19 cellular contexts compared by ENCODE assay signal in genomic region chr10:67808706-67809105, GRCh38. TPM values are rescaled to one million over a fixed set of nuclear protein-coding genes. Genes with fewer than 3 reads are reported as not detected.
DNase-seq lines count a peak whose midpoint lies in the region; ATAC-seq, FAIRE-seq and TF ChIP-seq lines count a peak whose summit lies in the region.
"Had no signal": no experiment of that assay in that cellular context is flagged by ENCODE, and none has a peak within 500 bp of the region (broad histone marks: within the 10 kb centered on the region; RNA-seq: fewer than 3 reads in every experiment).

No MANE protein-coding gene starts in this region.

- no peak for TF ChIP-seq RAD21 in liver (IDR thresholded peaks at IDR 0.05)
- TF ChIP-seq RAD21 in HepG2 (CRISPR knock-in tag; IDR thresholded peaks at IDR 0.05) = no peak

- TF ChIP-seq POLR2A in HepG2 (IDR thresholded peaks at IDR 0.05; ENCODE audit: insufficient read depth in 1 of 2, low read depth in 2 of 2, low read length in 2 of 2) = no peak

- H3K9me3 ChIP-seq in liver (ENCODE audit: control insufficient read depth in 4 of 4, low read length in 3 of 4) = no peaks in the 10 kb centered on the region
- no peaks in the 10 kb centered on the region for H3K9me3 ChIP-seq in HepG2 (ENCODE audit: low read length)
- no peaks in the 10 kb centered on the region for H3K9me3 ChIP-seq in small intestine (ENCODE audit: control insufficient read depth, low read depth)
- H3K9me3 ChIP-seq: BLaER1 treated with 17β-estradiol and CSF1 and Interleukin-3, amounts not matched to agents 10 nM and 100 nM had no signal

- BruUV-seq in HepG2 (replicated peaks; lab: Mats Ljungman, UMichigan) = no TSS peak

- H3K27me3 ChIP-seq in liver (ENCODE audit: control insufficient read depth in 4 of 4, insufficient read depth in 4 of 4, low read length in 3 of 4) = no peaks in the 10 kb centered on the region
- no peaks in the 10 kb centered on the region for H3K27me3 ChIP-seq in HepG2 (ENCODE audit: control insufficient read depth in 1 of 2, insufficient read depth in 2 of 2, low read length in 2 of 2)
- H3K27me3 ChIP-seq in small intestine (ENCODE audit: control insufficient read depth in 2 of 2, insufficient read depth in 2 of 2, low read length in 2 of 2) = no peaks in the 10 kb centered on the region
- no peaks in the 10 kb centered on the region for H3K27me3 ChIP-seq in foreskin keratinocyte
- H3K27me3 ChIP-seq: BLaER1 treated with 17β-estradiol and CSF1 and Interleukin-3, amounts not matched to agents 10 nM and 100 nM had no signal

- H2AFZ ChIP-seq in HepG2 (ENCODE audit: low read length) = no peak overlapping the region

- CTCF ChIA-PET in HepG2 (lab: Yijun Ruan, JAX; ENCODE audit: low intra/inter-chr PET ratio, low total read pairs) = no interaction called here

- no peaks in the 10 kb centered on the region for H3K79me2 ChIP-seq in HepG2 (ENCODE audit: insufficient read depth, low read length)

- no peaks in the 10 kb centered on the region for H4K20me1 ChIP-seq in HepG2 (ENCODE audit: insufficient read depth, low read length)
- H4K20me1 ChIP-seq: BLaER1 treated with 17β-estradiol and CSF1 and Interleukin-3, amounts not matched to agents 10 nM and 100 nM had no signal

- FAIRE-seq in HepG2 (lab: Jason Lieb, UNC) = no peak
- no peak for FAIRE-seq in small intestine (lab: Jason Lieb, UNC)
- FAIRE-seq: A204.1 had no signal

- no peak overlapping the region for H3K4me3 ChIP-seq in liver (ENCODE audit: low read depth in 1 of 3, low read length in 3 of 3)
- H3K4me3 ChIP-seq in HepG2 (replicated peaks in 1 of 3; ENCODE audit: insufficient read depth in 1 of 3, low read depth in 2 of 3, low read length in 3 of 3) = no peak overlapping the region
- H3K4me3 ChIP-seq in small intestine (ENCODE audit: low read depth in 1 of 2, low read length in 2 of 2) = no peak overlapping the region
- H3K4me3 ChIP-seq: BLaER1 treated with 17β-estradiol and CSF1 and Interleukin-3, amounts not matched to agents 10 nM and 100 nM had no signal

- DNase-seq in HepG2 (ENCODE audit: low spot score) = no peak
- peak; percentile 5 for DNase-seq in NCI-H2196 (lab: John Stamatoyannopoulos, UW; ENCODE audit: unreplicated experiment)
- DNase-seq in cerebellar cortex (ENCODE audit: low spot score) = peak; percentile 97
- DNase-seq in small intestine = peak; percentile 23
- no peak for DNase-seq in foreskin keratinocyte
- no peak for DNase-seq in stimulated activated CD4-positive, alpha-beta T cell treated with anti-CD3 and anti-CD28 coated beads, Interleukin-15, amount 100 ng/mL, for 24 hours
- DNase-seq: CD8-positive, alpha-beta memory T cell; DMS153; KG1; NCI-H1436 treated with DMSO at 0.1 percent for 48 hours; NCI-H2081 treated with DMSO at 0.1 percent for 48 hours; NCI-H510A treated with DMSO at 0.1 percent for 48 hours; RPMI8226; SIG-M5 had no signal

- intact Hi-C loops in HepG2 (cut with micrococcal nuclease; ENCODE audit: unreplicated experiment) = no loop called here

- H3K4me1 ChIP-seq in liver (ENCODE audit: control insufficient read depth in 4 of 4, insufficient read depth in 4 of 4, low read length in 3 of 4) (peaks cover 7 to 27% (median 18%) of the 10 kb centered on the region in 4 donors), HepG2 (ENCODE audit: insufficient read depth, low read length) (peaks cover 51% of the 10 kb centered on the region), small intestine (ENCODE audit: control insufficient read depth in 2 of 2, insufficient read depth in 1 of 2, low read depth in 1 of 2, low read length in 1 of 2) (no peaks in the 10 kb centered on the region), foreskin keratinocyte (no peaks in the 10 kb centered on the region)
- H3K4me1 ChIP-seq: BLaER1 treated with 17β-estradiol and CSF1 and Interleukin-3, amounts not matched to agents 10 nM and 100 nM had no signal

- 25% methylated on average over 1 of the region's 1 CpG for WGBS in liver
- WGBS in HepG2 (ENCODE audit: low lambda C conversion rate) = 94% methylated on average over 1 of the region's 1 CpG
- 14 to 45% (median 22%) methylated on average over 1 of the region's 1 CpG for WGBS in small intestine, 3 donors

- H3K4me2 ChIP-seq in HepG2 (ENCODE audit: low read depth, low read length) = no peak overlapping the region
- H3K4me2 ChIP-seq: BLaER1 treated with 17β-estradiol and CSF1 and Interleukin-3, amounts not matched to agents 10 nM and 100 nM had no signal

- POLR2A ChIA-PET in HepG2 (lab: Yijun Ruan, JAX) = no interaction called here

- TF ChIP-seq EP300 in HepG2 (IDR thresholded peaks at IDR 0.05; ENCODE audit: low read depth in 2 of 2, low read length in 2 of 2) = no peak
- no peak for TF ChIP-seq EP300 in HepG2 (CRISPR knock-in tag; IDR thresholded peaks at IDR 0.05; ENCODE audit: borderline replicate concordance)

- H3K27ac ChIP-seq in liver (ENCODE audit: low read depth in 1 of 2, low read length in 2 of 2) (peak overlapping the region in 1 of 2 donors; percentile 40), HepG2 (ENCODE audit: extremely low read length, insufficient read depth, low read length) (no peak overlapping the region), small intestine (ENCODE audit: low read depth in 1 of 2, low read length in 1 of 2) (no peak overlapping the region), foreskin keratinocyte (no peak overlapping the region)
- H3K27ac ChIP-seq: BLaER1 treated with 17β-estradiol and CSF1 and Interleukin-3, amounts not matched to agents 10 nM and 100 nM had no signal

- TF ChIP-seq CTCF in liver (IDR thresholded peaks at IDR 0.05; ENCODE audit: low read depth, low read length, missing input control) (no peak), HepG2 (CRISPR knock-in tag; IDR thresholded peaks at IDR 0.05) (no peak), foreskin keratinocyte (conservative IDR thresholded peaks at IDR 0.05) (no peak)

- H3K36me3 ChIP-seq in liver (ENCODE audit: control insufficient read depth in 4 of 4, insufficient read depth in 3 of 4, low read depth in 1 of 4, low read length in 3 of 4) = peaks cover 0 to 13% (median 3%) of the 10 kb centered on the region in 4 donors
- peaks cover 0 to 10% of the 10 kb centered on the region in 2 experiments; a peak in 3 of 5 replicates for H3K36me3 ChIP-seq in HepG2 (replicated peaks in 1 of 2; ENCODE audit: control insufficient read depth in 1 of 2, insufficient read depth in 2 of 2, low read length in 2 of 2)
- H3K36me3 ChIP-seq in small intestine (ENCODE audit: control insufficient read depth in 2 of 2, insufficient read depth in 2 of 2, low read length in 2 of 2) = no peaks in the 10 kb centered on the region
- H3K36me3 ChIP-seq: BLaER1 treated with 17β-estradiol and CSF1 and Interleukin-3, amounts not matched to agents 10 nM and 100 nM had no signal

- no peak overlapping the region for H3K9ac ChIP-seq in liver (ENCODE audit: low read depth in 1 of 2, low read length in 2 of 2)
- no peak overlapping the region for H3K9ac ChIP-seq in HepG2 (ENCODE audit: insufficient read depth, low read depth, low read length)
- H3K9ac ChIP-seq: BLaER1 treated with 17β-estradiol and CSF1 and Interleukin-3, amounts not matched to agents 10 nM and 100 nM had no signal

- in situ Hi-C loops in HepG2 (cut with HindIII; ENCODE audit: extremely low pct_ligation_motif_present, low pct_unique_long_range_greater_than_20kb) = no loop called here

- no peak for ATAC-seq in HepG2
- no peak for ATAC-seq in GM19035 (IDR thresholded peaks at IDR 0.05; ENCODE audit: unreplicated experiment)
- ATAC-seq in foreskin keratinocyte = no peak
- ATAC-seq: HCT116 had no signal

TF ChIP-seq in liver, 16 proteins besides CTCF, POLR2A, EP300 and RAD21 (continues in another document):
- TF ChIP-seq, protein P1, sequence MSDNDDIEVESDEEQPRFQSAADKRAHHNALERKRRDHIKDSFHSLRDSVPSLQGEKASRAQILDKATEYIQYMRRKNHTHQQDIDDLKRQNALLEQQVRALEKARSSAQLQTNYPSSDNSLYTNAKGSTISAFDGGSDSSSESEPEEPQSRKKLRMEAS (IDR thresholded peaks at IDR 0.05) = peak; percentile 43
- peak in 1 of 2 donors; percentile 35 for TF ChIP-seq RXRA (IDR thresholded peaks at IDR 0.05)
- TF ChIP-seq YY1 (IDR thresholded peaks at IDR 0.05) = peak; percentile 17
- TF ChIP-seq FOXA2 (IDR thresholded peaks at IDR 0.05) = no peak

TF ChIP-seq in HepG2, 621 proteins besides CTCF, POLR2A, EP300 and RAD21 (continues in another document):
- TF ChIP-seq ZFP36L1 (CRISPR knock-in tag; IDR thresholded peaks at IDR 0.05) (no peak), DMAP1 (CRISPR knock-in tag; IDR thresholded peaks at IDR 0.05) (no peak), ZFYVE20 (CRISPR knock-in tag; IDR thresholded peaks at IDR 0.05; ENCODE audit: borderline replicate concordance, low read depth) (no peak), NFIB (CRISPR knock-in tag; IDR thresholded peaks at IDR 0.05; ENCODE audit: borderline replicate concordance) (no peak), NONO (IDR thresholded peaks at IDR 0.05) (no peak), NONO (CRISPR knock-in tag; conservative IDR thresholded peaks at IDR 0.05) (no peak)

RNA-seq across cellular contexts. Expression of gene DNAJC12, which starts 29.3 kb away (rescaled TPM):
- total RNA-seq in liver = 10 to 100 TPM; 16.4 to 35.7 TPM
- polyA plus RNA-seq in liver = 10 to 100 TPM; 29.8 to 51.3 TPM
- total RNA-seq in HepG2 (2016; rRNA removed; fragmentation: Illumina TruSeq; extraction: Trizol) = 11.6 and 14.4 TPM in 2 replicates
- 3.2 and 3.5 TPM in 2 replicates for total RNA-seq in HepG2 (2016; cell fraction: cytosol; rRNA removed; fragmentation: Illumina TruSeq; extraction: Trizol; ENCODE audit: low read depth)
- total RNA-seq in HepG2 (2016; cell fraction: insoluble cytoplasmic fraction; rRNA removed; fragmentation: Illumina TruSeq; extraction: Trizol) = 10.7 and 18.0 TPM in 2 replicates
- 5.5 and 7.4 TPM in 2 replicates for total RNA-seq in HepG2 (2016; cell fraction: membrane; rRNA removed; fragmentation: Illumina TruSeq; extraction: Trizol)
- total RNA-seq in HepG2 (2016; cell fraction: nucleus; rRNA removed; fragmentation: Illumina TruSeq; extraction: Trizol) = 4.7 and 5.1 TPM in 2 replicates
- 42.6 and 43.9 TPM in 2 replicates for polyA plus RNA-seq in HepG2 (2011; rRNA removed)
- 21.0 and 40.0 TPM in 2 replicates for polyA plus RNA-seq in HepG2 (2011; cell fraction: cytosol; rRNA removed)
- 7.5 and 15.1 TPM in 2 replicates for polyA plus RNA-seq in HepG2 (2011; cell fraction: nucleus; rRNA removed)
- 81.9 and 82.1 TPM in 2 replicates for polyA plus RNA-seq in HepG2 (2012)
- polyA plus RNA-seq in HepG2 (2016; cell fraction: cytosol; fragmentation: Illumina TruSeq; extraction: Trizol; ENCODE audit: low read depth) = 1.9 and 3.5 TPM in 2 replicates
- polyA plus RNA-seq in HepG2 (2016; cell fraction: insoluble cytoplasmic fraction; fragmentation: Illumina TruSeq; extraction: Trizol; ENCODE audit: low read depth) = 13.4 and 19.0 TPM in 2 replicates
- 3.8 and 4.2 TPM in 2 replicates for polyA plus RNA-seq in HepG2 (2016; cell fraction: membrane; fragmentation: Illumina TruSeq; extraction: Trizol; ENCODE audit: low read depth)
- polyA plus RNA-seq in HepG2 (2016; cell fraction: nucleus; fragmentation: Illumina TruSeq; extraction: Trizol; ENCODE audit: insufficient read depth, low read depth) = 5.6 and 5.8 TPM in 2 replicates
- 2.8 and 6.8 TPM in 2 replicates for polyA minus RNA-seq in HepG2 (2011; rRNA and poly(A)+ RNA removed; ENCODE audit: low replicate concordance)
- polyA minus RNA-seq in HepG2 (2011; cell fraction: cytosol; rRNA and poly(A)+ RNA removed) = 10.6 and 13.8 TPM in 2 replicates
- polyA minus RNA-seq in HepG2 (2011; cell fraction: nucleus; rRNA and poly(A)+ RNA removed) = 10.3 and 17.5 TPM in 2 replicates
- polyA plus RNA-seq in small intestine = 1 to 10 TPM; 4.6 to 7.8 (median 5.8) TPM
- total RNA-seq in foreskin keratinocyte = 0.21 and 0.41 TPM in 2 replicates
- polyA plus RNA-seq in foreskin keratinocyte = 0.20 and 0.27 TPM in 2 replicates
- polyA plus RNA-seq: CD8-positive, alpha-beta memory T cell had no signal

Comparison
In these comparisons a context has a peak if more than half of its experiments do, and no peak if none do; other contexts are left out.
1. DNase-seq: peak in NCI-H2196 (single experiment), cerebellar cortex (single experiment) and small intestine (single experiment); none in HepG2 (single experiment), foreskin keratinocyte (0 of 2) and stimulated activated CD4-positive, alpha-beta T cell treated with anti-CD3 and anti-CD28 coated beads, Interleukin-15, amount 100 ng/mL, for 24 hours (single experiment).